8 cellular contexts compared by ENCODE assay signal in the genomic region with DNA sequence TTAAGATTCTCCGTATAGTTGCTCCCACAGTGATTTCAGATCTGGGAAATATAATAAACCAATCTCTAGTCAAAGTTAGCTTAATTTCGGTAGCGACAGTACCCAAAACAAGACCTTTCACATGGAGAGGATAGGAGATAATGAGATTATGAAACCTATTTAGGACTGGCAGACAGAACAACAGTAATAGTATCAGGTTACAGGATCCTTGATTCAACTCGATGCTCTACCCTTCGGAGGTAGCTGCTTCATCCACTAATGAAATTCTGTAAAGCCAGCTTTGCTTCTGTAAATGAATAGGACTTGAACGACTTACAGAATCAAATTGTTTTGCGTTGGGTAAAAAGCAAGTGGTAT. TPM values are rescaled to one million over a fixed set of nuclear protein-coding genes. Genes with fewer than 3 reads are reported as not detected.
DNase-seq lines count a peak whose midpoint lies in the region; ATAC-seq and TF ChIP-seq lines count a peak whose summit lies in the region.

No MANE protein-coding gene starts in this region.

- H3K9me3 ChIP-seq in iPS-18c (ENCODE audit: control insufficient read depth, insufficient read depth, low read length) = peaks cover 2% of the 10 kb centered on the region

- no peak for TF ChIP-seq CTCF in GM10248 (IDR thresholded peaks at IDR 0.05; ENCODE audit: control extremely low read depth, extremely low read depth, low read depth, missing control alignments)

- POLR2A ChIA-PET in GM10248 (lab: Yijun Ruan, JAX) = interaction anchor here (0.5 to 1.4 kb wide), 6 partner anchors 11 to 54 kb away, joined by 3 to 7 read pairs (median 4); no protein-coding TSS in a partner anchor

- DNase-seq in DMS53 (lab: John Stamatoyannopoulos, UW) (peak; percentile 65), MV-4-11 (lab: John Stamatoyannopoulos, UW) (peak; percentile 84), NCI-H187 treated with DMSO at 0.1 percent for 48 hours (lab: John Stamatoyannopoulos, UW) (no peak), GM10248 (ENCODE audit: extremely low spot score) (no peak)
- no peak for DNase-seq in activated T-helper 1 cell treated with anti-CD3 and anti-CD28 coated beads, Interleukin-12 subunit alpha, Interleukin-12 subunit beta, Interleukin-2, Interleukin-4 antibody, amounts not matched to agents 30 ng/mL and 10 ng/mL and 1 ng/mL, durations not matched to agents 14 hours and 24 hours and 36 hours (ENCODE audit: low spot score)
- DNase-seq in stimulated activated naive B cell treated with anti-CD40 and anti-IgM and Interleukin-4, amounts not matched to agents 10 μg/mL and 1 μg/mL and 100 μg/mL, for 72 hours = no peak

- H3K27me3 Mint-ChIP-seq in activated T-helper 1 cell treated with anti-CD3 and anti-CD28 coated beads, Interleukin-12 subunit alpha, Interleukin-12 subunit beta, Interleukin-2, Interleukin-4 antibody, amounts not matched to agents 30 ng/mL and 10 ng/mL and 1 ng/mL, durations not matched to agents 14 hours and 24 hours and 36 hours (ENCODE audit: insufficient read depth) = no peaks in the 10 kb centered on the region
- no peaks in the 10 kb centered on the region for H3K27me3 Mint-ChIP-seq in stimulated activated naive B cell treated with anti-CD40 and anti-IgM and Interleukin-4, amounts not matched to agents 10 μg/mL and 1 μg/mL and 100 μg/mL, for 72 hours

- H3K4me3 Mint-ChIP-seq in activated T-helper 1 cell treated with anti-CD3 and anti-CD28 coated beads, Interleukin-12 subunit alpha, Interleukin-12 subunit beta, Interleukin-2, Interleukin-4 antibody, amounts not matched to agents 30 ng/mL and 10 ng/mL and 1 ng/mL, durations not matched to agents 14 hours and 24 hours and 36 hours = peak overlapping the region; percentile 99
- H3K4me3 Mint-ChIP-seq in stimulated activated naive B cell treated with anti-CD40 and anti-IgM and Interleukin-4, amounts not matched to agents 10 μg/mL and 1 μg/mL and 100 μg/mL, for 72 hours = peak overlapping the region; percentile 96 to 97

- ATAC-seq in GM21576 (IDR thresholded peaks at IDR 0.05; ENCODE audit: unreplicated experiment) = peak; percentile 9
- ATAC-seq in stimulated activated naive B cell treated with anti-CD40 and anti-IgM and Interleukin-4, amounts not matched to agents 10 μg/mL and 1 μg/mL and 100 μg/mL, for 72 hours (replicated peaks) = no peak

- intact Hi-C loops in activated T-helper 1 cell treated with anti-CD3 and anti-CD28 coated beads, Interleukin-12 subunit alpha, Interleukin-12 subunit beta, Interleukin-2, Interleukin-4 antibody, amounts not matched to agents 30 ng/mL and 10 ng/mL and 1 ng/mL, durations not matched to agents 14 hours and 24 hours and 36 hours (cut with micrococcal nuclease) = loop anchor here (1.0 to 10.0 kb wide), 15 partner anchors 36 to 1442 kb away; a partner anchor contains a TSS

- CTCF ChIA-PET in GM10248 (lab: Yijun Ruan, JAX) = interaction anchor here (1.1 to 1.7 kb wide), 4 partner anchors 21 to 130 kb away, joined by 3 to 6 read pairs (median 4); no protein-coding TSS in a partner anchor

- peak overlapping the region; percentile 88 for H3K27ac Mint-ChIP-seq in activated T-helper 1 cell treated with anti-CD3 and anti-CD28 coated beads, Interleukin-12 subunit alpha, Interleukin-12 subunit beta, Interleukin-2, Interleukin-4 antibody, amounts not matched to agents 30 ng/mL and 10 ng/mL and 1 ng/mL, durations not matched to agents 14 hours and 24 hours and 36 hours
- H3K27ac Mint-ChIP-seq in stimulated activated naive B cell treated with anti-CD40 and anti-IgM and Interleukin-4, amounts not matched to agents 10 μg/mL and 1 μg/mL and 100 μg/mL, for 72 hours = peak overlapping the region; percentile 97

- peaks cover 39% of the 10 kb centered on the region for H3K4me1 Mint-ChIP-seq in activated T-helper 1 cell treated with anti-CD3 and anti-CD28 coated beads, Interleukin-12 subunit alpha, Interleukin-12 subunit beta, Interleukin-2, Interleukin-4 antibody, amounts not matched to agents 30 ng/mL and 10 ng/mL and 1 ng/mL, durations not matched to agents 14 hours and 24 hours and 36 hours (ENCODE audit: low read depth)
- peaks cover 15 to 24% of the 10 kb centered on the region in 2 donors for H3K4me1 Mint-ChIP-seq in stimulated activated naive B cell treated with anti-CD40 and anti-IgM and Interleukin-4, amounts not matched to agents 10 μg/mL and 1 μg/mL and 100 μg/mL, for 72 hours

- peaks cover 16% of the 10 kb centered on the region for H3K36me3 Mint-ChIP-seq in activated T-helper 1 cell treated with anti-CD3 and anti-CD28 coated beads, Interleukin-12 subunit alpha, Interleukin-12 subunit beta, Interleukin-2, Interleukin-4 antibody, amounts not matched to agents 30 ng/mL and 10 ng/mL and 1 ng/mL, durations not matched to agents 14 hours and 24 hours and 36 hours (ENCODE audit: low read depth)
- H3K36me3 Mint-ChIP-seq in stimulated activated naive B cell treated with anti-CD40 and anti-IgM and Interleukin-4, amounts not matched to agents 10 μg/mL and 1 μg/mL and 100 μg/mL, for 72 hours = peaks cover 15 to 19% of the 10 kb centered on the region in 2 donors

- H3K9me3 Mint-ChIP-seq in activated T-helper 1 cell treated with anti-CD3 and anti-CD28 coated beads, Interleukin-12 subunit alpha, Interleukin-12 subunit beta, Interleukin-2, Interleukin-4 antibody, amounts not matched to agents 30 ng/mL and 10 ng/mL and 1 ng/mL, durations not matched to agents 14 hours and 24 hours and 36 hours = no peaks in the 10 kb centered on the region
- no peaks in the 10 kb centered on the region for H3K9me3 Mint-ChIP-seq in stimulated activated naive B cell treated with anti-CD40 and anti-IgM and Interleukin-4, amounts not matched to agents 10 μg/mL and 1 μg/mL and 100 μg/mL, for 72 hours

- H3K4me3 ChIP-seq in iPS-18c (ENCODE audit: insufficient read depth, low read depth, low read length) = peak overlapping the region; percentile 43

RNA-seq across cellular contexts. Expression of a gene that starts 0.5 kb away (rescaled TPM):
- total RNA-seq in activated T-helper 1 cell treated with anti-CD3 and anti-CD28 coated beads, Interleukin-12 subunit alpha, Interleukin-12 subunit beta, Interleukin-2, Interleukin-4 antibody, amounts not matched to agents 30 ng/mL and 10 ng/mL and 1 ng/mL, durations not matched to agents 14 hours and 24 hours and 36 hours = 40.1 and 42.0 TPM in 2 replicates

Comparison
In these comparisons a context has a peak if more than half of its experiments do, and no peak if none do; other contexts are left out.
1. DNase-seq: peak in DMS53 (single experiment) and MV-4-11 (single experiment); none in activated T-helper 1 cell treated with anti-CD3 and anti-CD28 coated beads, Interleukin-12 subunit alpha, Interleukin-12 subunit beta, Interleukin-2, Interleukin-4 antibody, amounts not matched to agents 30 ng/mL and 10 ng/mL and 1 ng/mL, durations not matched to agents 14 hours and 24 hours and 36 hours (single experiment), stimulated activated naive B cell treated with anti-CD40 and anti-IgM and Interleukin-4, amounts not matched to agents 10 μg/mL and 1 μg/mL and 100 μg/mL, for 72 hours (single experiment), NCI-H187 treated with DMSO at 0.1 percent for 48 hours (single experiment) and GM10248 (single experiment).